In genomic region chr4:122151982-122152698, GRCh38 we compare ENCODE assay signal across 8 cellular contexts.
DNase-seq lines count a peak whose midpoint lies in the region; ATAC-seq and TF ChIP-seq lines count a peak whose summit lies in the region.

Gene BLTP1, plus strand, starts transcription at chr4:122152331. Its CDS starts 18,317 bp downstream, at chr4:122170648.

- H3K4me3 ChIP-seq in AG10803 (ENCODE audit: low read length): peak within 1 kb of the TSS; percentile 99

- H3K27ac ChIP-seq in cingulate gyrus (ENCODE audit: low read depth, low read length): peak within 1 kb of the TSS; percentile 95

- peak; percentile 98 for ATAC-seq in GM19023 (IDR thresholded peaks at IDR 0.05; ENCODE audit: unreplicated experiment)
- ATAC-seq in HG03280 (IDR thresholded peaks at IDR 0.05; ENCODE audit: unreplicated experiment): peak; percentile 99

- DNase-seq in AG10803 (ENCODE audit: low read depth) (peak; percentile 72), NCI-H446 treated with DMSO at 0.1 percent for 48 hours (lab: John Stamatoyannopoulos, UW) (peak; percentile 60), kidney tubule cell (ENCODE audit: low spot score) (peak; percentile 85)
- peak; percentile 85 to 86 for DNase-seq in activated CD4-positive, alpha-beta T cell treated with anti-CD3 and anti-CD28 coated beads for 4 hours
- DNase-seq in stimulated activated CD4-positive, alpha-beta T cell treated with anti-CD3 and anti-CD28 coated beads, Interleukin-1b, Interleukin-23, amount 100 ng/mL, for 24 hours (ENCODE audit: low read depth in 4 of 4, low spot score in 1 of 4): peak; percentile 64 to 83 (median 74)

- peak; percentile 16; the same call in 1 of the 2 replicates for TF ChIP-seq CTCF in AG10803 (conservative IDR thresholded peaks at IDR 0.05; ENCODE audit: low read length)

Comparison
In these comparisons a context has a peak if more than half of its experiments do, and no peak if none do; other contexts are left out.
1. Peak in every context shown above with its lines: DNase-seq, ATAC-seq, H3K4me3 ChIP-seq and H3K27ac ChIP-seq.